21 cellular contexts compared by ENCODE assay signal in genomic region chr20:8232332-8232731, GRCh38.
DNase-seq lines count a peak whose midpoint lies in the region; ATAC-seq and TF ChIP-seq lines count a peak whose summit lies in the region.
"Had no signal": no experiment of that assay in that cellular context is flagged by ENCODE, and none has a peak within 500 bp of the region (broad histone marks: within the 10 kb centered on the region; RNA-seq: fewer than 3 reads in every experiment).

No MANE protein-coding gene starts in this region.

- no peaks in the 10 kb centered on the region for H3K9me3 ChIP-seq in right atrium auricular region
- H3K9me3 ChIP-seq in muscle layer of colon (ENCODE audit: low read length), result no peaks in the 10 kb centered on the region
- H3K9me3 ChIP-seq: SJSA1 had no signal

- DNase-seq in Right ventricle myocardium inferior (ENCODE audit: missing footprints), result no peak
- DNase-seq in right atrium auricular region (ENCODE audit: low spot score), result no peak
- DNase-seq in cerebellum (ENCODE audit: low spot score), result peak; percentile 59
- DNase-seq in retina, result no peak
- no peak for DNase-seq in glutamatergic neuron
- DNase-seq: GDM1, IMR-90, NCI-H1092 treated with DMSO at 0.1 percent for 48 hours, NCI-H1436 treated with DMSO at 0.1 percent for 48 hours, NCI-H1930, NCI-H345, NCI-H524, NCI-H774 had no signal

- no peak overlapping the region for H3K27ac Mint-ChIP-seq in glutamatergic neuron (ENCODE audit: unreplicated experiment)

- peaks cover 14% of the 10 kb centered on the region for H3K4me1 Mint-ChIP-seq in glutamatergic neuron (ENCODE audit: low read depth, unreplicated experiment)

- TF ChIP-seq CTCF in right atrium auricular region (IDR thresholded peaks at IDR 0.05) (no peak), glutamatergic neuron (IDR thresholded peaks at IDR 0.05; ENCODE audit: partially characterized antibody, unreplicated experiment) (no peak)

- no peaks in the 10 kb centered on the region for H3K27me3 ChIP-seq in right atrium auricular region
- H3K27me3 ChIP-seq in muscle layer of colon (ENCODE audit: control insufficient read depth in 1 of 2, insufficient read depth in 2 of 2, low read length in 2 of 2), result no peaks in the 10 kb centered on the region
- H3K27me3 ChIP-seq: SJSA1 had no signal

- no peak overlapping the region for H3K4me3 Mint-ChIP-seq in glutamatergic neuron (ENCODE audit: unreplicated experiment)

- no peaks in the 10 kb centered on the region for H3K36me3 Mint-ChIP-seq in glutamatergic neuron (ENCODE audit: unreplicated experiment)

- peak; percentile 76 for ATAC-seq in Right ventricle myocardium inferior
- ATAC-seq in GM21576 (IDR thresholded peaks at IDR 0.05; ENCODE audit: unreplicated experiment), result no peak
- ATAC-seq: Panc1 had no signal

- H3K4me3 ChIP-seq in right atrium auricular region (no peak overlapping the region), muscle layer of colon (ENCODE audit: low read depth in 1 of 2, low read length in 2 of 2) (peak overlapping the region in 1 of 2 donors; percentile 28)
- H3K4me3 ChIP-seq: SJSA1 had no signal

- H3K27ac ChIP-seq in right atrium auricular region, result no peak overlapping the region
- H3K27ac ChIP-seq in muscle layer of colon (ENCODE audit: low read depth, low read length), result peak overlapping the region; percentile 54
- H3K27ac ChIP-seq in temporal lobe (ENCODE audit: low read depth, low read length), result peak overlapping the region; percentile 12
- H3K27ac ChIP-seq: 22Rv1, C4-2B, KMS-11, SJSA1 had no signal

- H3K36me3 ChIP-seq in right atrium auricular region (no peaks in the 10 kb centered on the region), muscle layer of colon (ENCODE audit: insufficient read depth, low read length) (no peaks in the 10 kb centered on the region)
- H3K36me3 ChIP-seq: SJSA1 had no signal

- peaks cover 1% of the 10 kb centered on the region for H3K27me3 Mint-ChIP-seq in glutamatergic neuron (ENCODE audit: unreplicated experiment)

- intact Hi-C loops in Right ventricle myocardium inferior (cut with DNase I), result no loop called here

- H3K9me3 Mint-ChIP-seq in glutamatergic neuron (ENCODE audit: unreplicated experiment), result no peaks in the 10 kb centered on the region

- H3K4me1 ChIP-seq in right atrium auricular region (peaks cover 0 to 33% of the 10 kb centered on the region in 2 donors), muscle layer of colon (ENCODE audit: insufficient read depth, low read length) (peaks cover 30% of the 10 kb centered on the region)
- H3K4me1 ChIP-seq: SJSA1 had no signal

- no peak overlapping the region for H3K9ac ChIP-seq in muscle layer of colon (ENCODE audit: low read length)
- H3K9ac ChIP-seq: KMS-11 had no signal

Comparison
In these comparisons a context has a peak if more than half of its experiments do, and no peak if none do; other contexts are left out.
1. H3K27ac ChIP-seq: peak in muscle layer of colon (single experiment) and temporal lobe (single experiment); none in right atrium auricular region (0 of 2).